ENCODE assay signal across 9 cellular contexts in the genomic region with DNA sequence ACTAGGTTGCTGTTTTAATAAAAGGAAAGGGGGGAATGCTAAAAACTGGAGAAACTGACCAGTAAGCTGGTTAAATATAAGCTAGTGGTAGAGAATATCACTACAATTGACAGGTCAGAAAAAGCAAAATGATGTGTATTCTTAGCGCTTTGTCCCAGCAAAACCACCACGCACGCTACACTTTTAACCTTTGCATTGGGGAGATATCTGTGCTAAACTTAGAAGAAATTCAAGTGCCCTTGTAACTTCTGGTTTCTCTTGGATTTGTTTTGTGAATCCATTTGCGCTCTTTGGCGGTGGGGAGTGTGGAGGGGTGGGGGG. TPM values are rescaled to one million over a fixed set of nuclear protein-coding genes. Genes with fewer than 3 reads are reported as not detected.
DNase-seq lines count a peak whose midpoint lies in the region; ATAC-seq, FAIRE-seq and TF ChIP-seq lines count a peak whose summit lies in the region.
"Had no signal": no experiment of that assay in that cellular context is flagged by ENCODE, and none has a peak within 500 bp of the region (broad histone marks: within the 10 kb centered on the region; RNA-seq: fewer than 3 reads in every experiment).

No MANE protein-coding gene starts in this region.

- intact Hi-C loops in breast epithelium (cut with DNase I; ENCODE audit: low total_unique reads), result no loop called here

- TF ChIP-seq CTCF in breast epithelium (IDR thresholded peaks at IDR 0.05), result no peak

- H3K4me1 ChIP-seq in breast epithelium (peaks cover 0 to 13% of the 10 kb centered on the region in 2 donors), mucosa of stomach (ENCODE audit: control insufficient read depth, insufficient read depth, low read length) (peaks cover 11% of the 10 kb centered on the region)

- H3K9me3 ChIP-seq in breast epithelium (no peaks in the 10 kb centered on the region), mucosa of stomach (ENCODE audit: control insufficient read depth, low read length) (no peaks in the 10 kb centered on the region)

- no peak for DNase-seq in stimulated activated naive CD8-positive, alpha-beta T cell treated with anti-CD3 and anti-CD28 coated beads, Interleukin-15, Interleukin-2, amounts not matched to agents 100 U/mL and 50 U/mL, for 24 hours
- DNase-seq in breast epithelium (ENCODE audit: low spot score in 2 of 2) (no peak), HEK293T (ENCODE audit: extremely low spot score) (no peak), GM12891 (ENCODE audit: insufficient read length, low spot score) (no peak)
- DNase-seq in activated CD4-positive, CD25-positive, alpha-beta regulatory T cell treated with anti-CD3 and anti-CD28 coated beads, Interleukin-2, amount 50 U/mL, for 72 hours, result no peak

- peaks cover 62% of the 10 kb centered on the region for H3K4me1 Mint-ChIP-seq in stimulated activated naive CD8-positive, alpha-beta T cell treated with anti-CD3 and anti-CD28 coated beads, Interleukin-15, Interleukin-2, amounts not matched to agents 100 ng/mL and 50 ng/mL, for 24 hours (ENCODE audit: low read depth)

- peak overlapping the region; percentile 70 for H3K9ac ChIP-seq in mucosa of stomach (ENCODE audit: low read length)

- no peaks in the 10 kb centered on the region for H3K36me3 ChIP-seq in breast epithelium
- H3K36me3 ChIP-seq in mucosa of stomach (ENCODE audit: control insufficient read depth, insufficient read depth, low read length), result no peaks in the 10 kb centered on the region

- no peak for TF ChIP-seq POLR2A in breast epithelium (IDR thresholded peaks at IDR 0.05)
- no peak for TF ChIP-seq POLR2A in GM12891 (IDR thresholded peaks at IDR 0.05; ENCODE audit: low read depth, low read length)

- peak overlapping the region; percentile 57 for H3K27ac Mint-ChIP-seq in stimulated activated naive CD8-positive, alpha-beta T cell treated with anti-CD3 and anti-CD28 coated beads, Interleukin-15, Interleukin-2, amounts not matched to agents 100 ng/mL and 50 ng/mL, for 24 hours

- peak overlapping the region; percentile 86 for H3K4me3 Mint-ChIP-seq in stimulated activated naive CD8-positive, alpha-beta T cell treated with anti-CD3 and anti-CD28 coated beads, Interleukin-15, Interleukin-2, amounts not matched to agents 100 ng/mL and 50 ng/mL, for 24 hours

- H3K4me3 ChIP-seq in breast epithelium, result peak overlapping the region; percentile 89 to 99 (median 92)
- peak overlapping the region; percentile 45 for H3K4me3 ChIP-seq in mucosa of stomach (ENCODE audit: low read length)

- H3K9me3 Mint-ChIP-seq in stimulated activated naive CD8-positive, alpha-beta T cell treated with anti-CD3 and anti-CD28 coated beads, Interleukin-15, Interleukin-2, amounts not matched to agents 100 ng/mL and 50 ng/mL, for 24 hours, result no peaks in the 10 kb centered on the region

- POLR2A ChIA-PET in HEK293T (lab: Yijun Ruan, JAX), result no interaction called here

- H3K27me3 Mint-ChIP-seq in stimulated activated naive CD8-positive, alpha-beta T cell treated with anti-CD3 and anti-CD28 coated beads, Interleukin-15, Interleukin-2, amounts not matched to agents 100 ng/mL and 50 ng/mL, for 24 hours, result no peaks in the 10 kb centered on the region

- no peaks in the 10 kb centered on the region for H3K27me3 ChIP-seq in breast epithelium
- H3K27me3 ChIP-seq in mucosa of stomach (ENCODE audit: control insufficient read depth, insufficient read depth, low read length), result no peaks in the 10 kb centered on the region

- ATAC-seq in stimulated activated naive CD8-positive, alpha-beta T cell treated with anti-CD3 and anti-CD28 coated beads, Interleukin-15, Interleukin-2, amounts not matched to agents 100 U/mL and 50 U/mL, for 24 hours, result no peak
- no peak for ATAC-seq in HG02623 (IDR thresholded peaks at IDR 0.05; ENCODE audit: unreplicated experiment)

- no peaks in the 10 kb centered on the region for H3K36me3 Mint-ChIP-seq in stimulated activated naive CD8-positive, alpha-beta T cell treated with anti-CD3 and anti-CD28 coated beads, Interleukin-15, Interleukin-2, amounts not matched to agents 100 ng/mL and 50 ng/mL, for 24 hours (ENCODE audit: low read depth)

- H3K27ac ChIP-seq in breast epithelium, result peak overlapping the region in 1 of 2 donors; percentile 95

- CTCF ChIA-PET in HEK293T (lab: Yijun Ruan, JAX), result no interaction called here

- no peak for FAIRE-seq in GM12891 (lab: Jason Lieb, UNC)
- FAIRE-seq: G401.6 had no signal

TF ChIP-seq in HEK293T, 16 proteins besides CTCF, POLR2A, EP300 and RAD21:
- TF ChIP-seq PKNOX1 (IDR thresholded peaks at IDR 0.05), result no peak
- no peak for TF ChIP-seq HDGF (IDR thresholded peaks at IDR 0.05; ENCODE audit: borderline replicate concordance)
- no peak for TF ChIP-seq ARNT (IDR thresholded peaks at IDR 0.05)
- no peak for TF ChIP-seq ELF4 (IDR thresholded peaks at IDR 0.05)
- TF ChIP-seq FOXA1 (IDR thresholded peaks at IDR 0.05), result no peak
- no peak for TF ChIP-seq LEF1 (IDR thresholded peaks at IDR 0.05; ENCODE audit: borderline replicate concordance)
- no peak for TF ChIP-seq SP1 (IDR thresholded peaks at IDR 0.05)
- no peak for TF ChIP-seq L3MBTL2 (conservative IDR thresholded peaks at IDR 0.05)
- TF ChIP-seq NFRKB (IDR thresholded peaks at IDR 0.05), result no peak
- no peak for TF ChIP-seq FOXM1 (IDR thresholded peaks at IDR 0.05; ENCODE audit: borderline replicate concordance)
TF ChIP-seq in HEK293T: peak in this region for 0.

TF ChIP-seq in GM12891, 5 proteins besides CTCF, POLR2A, EP300 and RAD21:
- no peak for TF ChIP-seq SPI1 (IDR thresholded peaks at IDR 0.05; ENCODE audit: low read depth, low read length)
- TF ChIP-seq POU2F2 (IDR thresholded peaks at IDR 0.05; ENCODE audit: low read depth, low read length), result no peak
- TF ChIP-seq POLR2AphosphoS5 (IDR thresholded peaks at IDR 0.05; ENCODE audit: low read depth, low read length), result no peak
- no peak for TF ChIP-seq PAX5 (IDR thresholded peaks at IDR 0.05; ENCODE audit: insufficient read depth, low read length, severe bottlenecking)

RNA-seq across cellular contexts. Expression of gene GAN, which starts 1.4 kb away (rescaled TPM):
- total RNA-seq in breast epithelium, result 10 to 100 TPM in 2 of 3 donors, 1 to 10 TPM in 1; 7.5 to 15.7 (median 10.8) TPM
- 0.40 TPM for polyA plus RNA-seq in GM12891 (2012; ENCODE audit: low read depth, missing spikeins)
